ENCODE assay signal across 8 cellular contexts in genomic region chr3:58414538-58415197, GRCh38. TPM values are rescaled to one million over a fixed set of nuclear protein-coding genes. Genes with fewer than 3 reads are reported as not detected.
DNase-seq lines count a peak whose midpoint lies in the region; ATAC-seq and TF ChIP-seq lines count a peak whose summit lies in the region.

No MANE protein-coding gene starts in this region.

- H3K4me2 ChIP-seq in PC-9, result no peak overlapping the region

- intact Hi-C loops in PC-9 (cut with micrococcal nuclease; ENCODE audit: unreplicated experiment) (loop anchor here (1.0 to 10.0 kb wide), 4 partner anchors 82 to 227 kb away; partner anchors contain the start of gene PXK), Right ventricle myocardium superior (cut with DNase I) (loop anchor here (5.0 kb wide), 2 partner anchors 82 to 227 kb away; partner anchors contain the start of gene PXK)

- POLR2A ChIA-PET in PC-9 (lab: Charles Lee; ENCODE audit: unreplicated experiment), result no interaction called here

- H4K20me1 ChIP-seq in PC-9 (ENCODE audit: insufficient read depth), result no peaks in the 10 kb centered on the region; the same call in 1 of the 2 replicates

- DNase-seq in DMS53 treated with DMSO at 0.1 percent for 48 hours (lab: John Stamatoyannopoulos, UW; ENCODE audit: unreplicated experiment) (peak; percentile 1), PC-9 (peak; percentile 34 to 50), Right ventricle myocardium superior (no peak), putamen (ENCODE audit: low spot score) (peak; percentile 66)
- DNase-seq in activated naive CD4-positive, alpha-beta T cell treated with anti-CD3 and anti-CD28 coated beads, Interleukin-2, amount 50 U/mL, for 72 hours (ENCODE audit: low spot score in 2 of 2), result peak in 1 of 2 donors; percentile 65

- peaks cover 5% of the 10 kb centered on the region; the same call in 1 of the 2 replicates for H3K4me1 ChIP-seq in PC-9 (replicated peaks; ENCODE audit: insufficient read depth)

- H3K36me3 ChIP-seq in PC-9 (ENCODE audit: low read depth), result no peaks in the 10 kb centered on the region

- CTCF ChIA-PET in PC-9 (lab: Charles Lee), result interaction anchor here (0.6 kb wide), 1 partner anchor 81 kb away, joined by 7 read pairs; the partner anchor contains the start of gene PXK

- no peaks in the 10 kb centered on the region for H3K79me2 ChIP-seq in PC-9 (ENCODE audit: low read depth)

- H2AFZ ChIP-seq in PC-9, result no peak overlapping the region

- no TSS peak for BruUV-seq in PC-9 (replicated peaks; lab: Mats Ljungman, UMichigan)

- H3K27ac ChIP-seq in PC-9, result no peak overlapping the region

- H3F3A ChIP-seq in PC-9 (ENCODE audit: insufficient read depth, low read depth), result 0 out of 2 replicates have a peak, but pooled peaks cover 5% of the 10 kb centered on the region

- no peaks in the 10 kb centered on the region for H3K9me2 ChIP-seq in PC-9 (ENCODE audit: insufficient read depth)

- H3K4me3 ChIP-seq in PC-9, result no peak overlapping the region

- no peak overlapping the region for H3K27ac Mint-ChIP-seq in activated naive CD4-positive, alpha-beta T cell treated with anti-CD3 and anti-CD28 coated beads, Interleukin-2, amount 50 U/mL, for 72 hours

- no peaks in the 10 kb centered on the region for H3K27me3 ChIP-seq in PC-9 (ENCODE audit: insufficient read depth, low read depth)

- ATAC-seq in HG03460 (IDR thresholded peaks at IDR 0.05; ENCODE audit: unreplicated experiment) (peak; percentile 67), Right ventricle myocardium superior (ENCODE audit: poor library complexity) (peak; percentile 80), HG02938 (IDR thresholded peaks at IDR 0.05; ENCODE audit: unreplicated experiment) (no peak), GM19395 (IDR thresholded peaks at IDR 0.05; ENCODE audit: unreplicated experiment) (no peak)
- ATAC-seq in activated naive CD4-positive, alpha-beta T cell treated with anti-CD3 and anti-CD28 coated beads, Interleukin-2, amount 50 U/mL, for 72 hours, result peak; percentile 52 to 73

- TF ChIP-seq CTCF in PC-9 (conservative IDR thresholded peaks at IDR 0.05), result peak; percentile 82

- H3K9me3 Mint-ChIP-seq in activated naive CD4-positive, alpha-beta T cell treated with anti-CD3 and anti-CD28 coated beads, Interleukin-2, amount 50 U/mL, for 72 hours, result no peaks in the 10 kb centered on the region

- H3K9me3 ChIP-seq in PC-9 (ENCODE audit: insufficient read depth, low read depth), result no peaks in the 10 kb centered on the region

- peaks cover 0 to under 1% of the 10 kb centered on the region in 2 donors for H3K36me3 Mint-ChIP-seq in activated naive CD4-positive, alpha-beta T cell treated with anti-CD3 and anti-CD28 coated beads, Interleukin-2, amount 50 U/mL, for 72 hours

RNA-seq across cellular contexts. Expression of gene PDHB, which starts 19.0 kb away (rescaled TPM):
- total RNA-seq in PC-9 (2021) (69.8 and 70.7 TPM in 2 replicates), Right ventricle myocardium superior (209 TPM)
- total RNA-seq in activated naive CD4-positive, alpha-beta T cell treated with anti-CD3 and anti-CD28 coated beads, Interleukin-2, amount 50 U/mL, for 72 hours, result 10 to 100 TPM; 53.0 to 56.5 TPM

Comparison
In these comparisons a context has a peak if more than half of its experiments do, and no peak if none do; other contexts are left out.
1. ATAC-seq: peak in HG03460 (single experiment), activated naive CD4-positive, alpha-beta T cell treated with anti-CD3 and anti-CD28 coated beads, Interleukin-2, amount 50 U/mL, for 72 hours (2 of 2) and Right ventricle myocardium superior (single experiment); none in HG02938 (single experiment) and GM19395 (single experiment).